In genomic region chr2:67397143-67397986, GRCh38 we compare ENCODE assay signal across 8 cellular contexts. TPM values are rescaled to one million over a fixed set of nuclear protein-coding genes. Genes with fewer than 3 reads are reported as not detected.
DNase-seq lines count a peak whose midpoint lies in the region; ATAC-seq, FAIRE-seq and TF ChIP-seq lines count a peak whose summit lies in the region.

Gene ETAA1, plus strand, starts transcription at chr2:67397333. Its CDS starts 116 bp downstream, at chr2:67397449.

- peaks cover 13% of the 10 kb centered on the region for H3K79me2 ChIP-seq in keratinocyte (ENCODE audit: control insufficient read depth, insufficient read depth, low read length)

- H3K4me3 Mint-ChIP-seq in chondrocyte (ENCODE audit: unreplicated experiment) = peak within 1 kb of the TSS; percentile 94

- FAIRE-seq in keratinocyte (lab: Jason Lieb, UNC) = peak; percentile 5

- dilution Hi-C loops in keratinocyte (cut with MboI; ENCODE audit: extremely low pct_ligation_motif_present, low sequenced_read_pairs) = no loop called here

- H3K9ac ChIP-seq in keratinocyte (ENCODE audit: control insufficient read depth, extremely low read depth, insufficient read depth, low read length) = peak within 1 kb of the TSS; percentile 98

- H3K27me3 Mint-ChIP-seq in chondrocyte (ENCODE audit: low read depth) = no peaks in the 10 kb centered on the region

- TF ChIP-seq CTCF in AG09309 (IDR thresholded peaks at IDR 0.05; ENCODE audit: control insufficient read depth, insufficient read depth, low read depth, low read length, missing control alignments) = no peak
- TF ChIP-seq CTCF in chondrocyte (IDR thresholded peaks at IDR 0.05) = no peak
- no peak for TF ChIP-seq CTCF in keratinocyte (optimal IDR thresholded peaks at IDR 0.05 in 1 of 3, IDR thresholded peaks at IDR 0.05 in 1 of 3, conservative IDR thresholded peaks at IDR 0.05 in 1 of 3; ENCODE audit: extremely low read depth in 1 of 3, insufficient read depth in 2 of 3, low read length in 3 of 3)

- peak within 1 kb of the TSS; percentile 83 for H3K27ac ChIP-seq in keratinocyte (ENCODE audit: control insufficient read depth, insufficient read depth, low read length)

- peak within 1 kb of the TSS; percentile 77 for H3K4me3 ChIP-seq in AG09309 (ENCODE audit: control insufficient read depth, low read depth, low read length)
- peak within 1 kb of the TSS; percentile 64 to 82 (median 78) for H3K4me3 ChIP-seq in keratinocyte (ENCODE audit: control insufficient read depth in 2 of 3, extremely low read depth in 1 of 3, insufficient read depth in 2 of 3, low read depth in 1 of 3, low read length in 3 of 3)

- H3K4me1 ChIP-seq in keratinocyte (ENCODE audit: control insufficient read depth, extremely low read depth, insufficient read depth, low read length) = peaks cover 34% of the 10 kb centered on the region

- H2AFZ ChIP-seq in keratinocyte (ENCODE audit: control insufficient read depth, low read length) = peak within 1 kb of the TSS; percentile 87

- H3K27me3 ChIP-seq in keratinocyte (ENCODE audit: control insufficient read depth, extremely low read depth, insufficient read depth, low read length) = no peaks in the 10 kb centered on the region

- peaks cover 0 to 5% of the 10 kb centered on the region in 2 experiments for H3K36me3 ChIP-seq in keratinocyte (ENCODE audit: control insufficient read depth in 2 of 2, extremely low read depth in 1 of 2, insufficient read depth in 2 of 2, low read length in 2 of 2)

- peak within 1 kb of the TSS; percentile 99 for H3K27ac Mint-ChIP-seq in chondrocyte (ENCODE audit: unreplicated experiment)

- H3K9me1 ChIP-seq in keratinocyte (ENCODE audit: control insufficient read depth, extremely low read depth, insufficient read depth, low read length) = no peaks in the 10 kb centered on the region

- ATAC-seq in GM19025 (IDR thresholded peaks at IDR 0.05; ENCODE audit: low read depth, unreplicated experiment) (peak; percentile 100), HG03342 (IDR thresholded peaks at IDR 0.05; ENCODE audit: unreplicated experiment) (peak; percentile 99)

- H3K9me3 ChIP-seq in keratinocyte (ENCODE audit: control insufficient read depth, low read depth, low read length) = no peaks in the 10 kb centered on the region

- H3K4me1 Mint-ChIP-seq in chondrocyte (ENCODE audit: low read depth) = peaks cover 62% of the 10 kb centered on the region

- peak; percentile 42 for DNase-seq in AG09309 (ENCODE audit: low read depth)
- DNase-seq in NCI-H460 (ENCODE audit: extremely low read depth, low read depth) = peak; percentile 87
- peak; percentile 87 for DNase-seq in activated CD4-positive, alpha-beta T cell treated with anti-CD3 and anti-CD28 coated beads for 24 hours (ENCODE audit: low read depth in 2 of 2)
- peak; percentile 96 for DNase-seq in chondrocyte (ENCODE audit: low spot score)
- peak; percentile 13 for DNase-seq in keratinocyte (ENCODE audit: low read depth, low spot score)
- DNase-seq in stimulated activated CD4-positive, alpha-beta T cell treated with anti-CD3 and anti-CD28 coated beads, Interleukin-15, amount 100 ng/mL, for 1 hour (ENCODE audit: low read depth in 1 of 2, low spot score in 1 of 2) = peak; percentile 85 to 92

- no peaks in the 10 kb centered on the region for H3K9me3 Mint-ChIP-seq in chondrocyte (ENCODE audit: low read depth)

- peak within 1 kb of the TSS; percentile 85 for H3K4me2 ChIP-seq in keratinocyte (ENCODE audit: control insufficient read depth, extremely low read depth, insufficient read depth, low read depth, low read length)

- no peaks in the 10 kb centered on the region for H4K20me1 ChIP-seq in keratinocyte (ENCODE audit: control insufficient read depth, extremely low read depth, insufficient read depth, low read length)

- no peaks in the 10 kb centered on the region for H3K36me3 Mint-ChIP-seq in chondrocyte (ENCODE audit: low read depth)

RNA-seq across cellular contexts. Expression of gene ETAA1, which starts in this region (rescaled TPM):
- 21.0 and 21.5 TPM in 2 replicates for total RNA-seq in NCI-H460 (2014; rRNA removed; shearing (Covaris generic))
- 11.9 and 21.2 TPM in 2 replicates for polyA plus RNA-seq in NCI-H460 (2014; cell fraction: nucleus; rRNA removed)
- 10.2 to 14.8 TPM (median 11.2 TPM) in 3 replicates for total RNA-seq in chondrocyte
- 5.5 to 11.5 TPM (median 6.4 TPM) in 3 replicates for polyA plus RNA-seq in keratinocyte
- 8.6 TPM for polyA plus RNA-seq in keratinocyte (2011; ENCODE audit: low read depth)
- polyA plus RNA-seq in keratinocyte (2011; cell fraction: cytosol; rRNA removed) = 4.0 and 8.3 TPM in 2 replicates
- polyA plus RNA-seq in keratinocyte (2011; cell fraction: nucleus; rRNA removed) = 8.5 and 11.8 TPM in 2 replicates
- polyA plus RNA-seq in keratinocyte (2012; ENCODE audit: low replicate concordance) = 5.8 and 6.9 TPM in 2 replicates
- 0.39 to 8.8 TPM (median 2.7 TPM) in 3 replicates for polyA minus RNA-seq in keratinocyte
- polyA minus RNA-seq in keratinocyte (2011; cell fraction: cytosol; rRNA and poly(A)+ RNA removed) = 5.6 TPM
- 3.2 and 7.0 TPM in 2 replicates for polyA minus RNA-seq in keratinocyte (2011; cell fraction: nucleus; rRNA and poly(A)+ RNA removed)

Comparison
In these comparisons a context has a peak if more than half of its experiments do, and no peak if none do; other contexts are left out.
1. Peak in every context shown above with its lines: DNase-seq, ATAC-seq, H3K4me3 ChIP-seq and H3K27ac ChIP-seq.
2. DNase-seq: peak in every context shown above with its lines; median percentile 96 in chondrocyte; 88 in stimulated activated CD4-positive, alpha-beta T cell treated with anti-CD3 and anti-CD28 coated beads, Interleukin-15, amount 100 ng/mL, for 1 hour; 87 in NCI-H460; 87 in activated CD4-positive, alpha-beta T cell treated with anti-CD3 and anti-CD28 coated beads for 24 hours; 42 in AG09309; 13 in keratinocyte.